Comparison of ENCODE assay signal across 1 cellular context in the genomic region with DNA sequence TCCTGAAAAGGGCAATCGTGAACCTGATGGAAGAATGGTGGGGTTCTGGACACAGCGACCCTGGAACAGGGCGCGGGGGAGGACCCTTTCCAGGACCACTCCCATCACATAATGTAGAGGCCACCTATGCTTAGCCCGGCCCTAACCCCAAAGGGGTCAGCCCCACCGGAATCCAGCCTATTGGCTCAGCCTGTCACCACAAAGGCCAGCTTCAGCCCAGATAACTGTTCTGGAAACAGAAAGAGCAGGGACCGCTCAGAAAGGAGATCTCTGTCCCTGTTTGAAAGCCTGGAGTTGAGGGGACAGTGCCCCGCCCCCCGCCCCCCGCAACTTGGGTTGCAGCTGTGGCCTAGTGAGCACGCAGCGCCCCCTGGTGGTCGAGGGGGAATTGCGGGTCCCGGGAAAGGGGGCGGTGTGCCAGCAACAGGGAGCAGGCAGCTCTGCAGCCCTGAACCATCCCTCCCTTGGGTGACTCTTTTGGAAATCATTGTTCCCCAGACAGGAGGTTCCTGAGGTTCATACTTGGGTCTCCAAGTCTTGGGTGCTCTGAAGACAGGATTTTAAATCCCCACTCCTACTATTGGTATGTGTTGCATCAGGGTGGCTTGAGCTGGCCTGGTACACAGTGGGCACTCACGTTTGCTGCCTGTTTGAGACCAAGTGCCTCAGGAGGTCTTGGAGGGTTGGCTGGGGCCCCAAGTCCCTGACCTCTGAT.
A peak's percentile ranks its signal among the peaks of the same experiment; 100 is the strongest.
TF ChIP-seq lines count a peak whose summit lies in the region.

No MANE protein-coding gene starts in this region.

TF ChIP-seq in HEK293, 187 proteins besides CTCF, POLR2A, EP300 and RAD21 (continued from another document and continues in another):
- TF ChIP-seq, protein P1, sequence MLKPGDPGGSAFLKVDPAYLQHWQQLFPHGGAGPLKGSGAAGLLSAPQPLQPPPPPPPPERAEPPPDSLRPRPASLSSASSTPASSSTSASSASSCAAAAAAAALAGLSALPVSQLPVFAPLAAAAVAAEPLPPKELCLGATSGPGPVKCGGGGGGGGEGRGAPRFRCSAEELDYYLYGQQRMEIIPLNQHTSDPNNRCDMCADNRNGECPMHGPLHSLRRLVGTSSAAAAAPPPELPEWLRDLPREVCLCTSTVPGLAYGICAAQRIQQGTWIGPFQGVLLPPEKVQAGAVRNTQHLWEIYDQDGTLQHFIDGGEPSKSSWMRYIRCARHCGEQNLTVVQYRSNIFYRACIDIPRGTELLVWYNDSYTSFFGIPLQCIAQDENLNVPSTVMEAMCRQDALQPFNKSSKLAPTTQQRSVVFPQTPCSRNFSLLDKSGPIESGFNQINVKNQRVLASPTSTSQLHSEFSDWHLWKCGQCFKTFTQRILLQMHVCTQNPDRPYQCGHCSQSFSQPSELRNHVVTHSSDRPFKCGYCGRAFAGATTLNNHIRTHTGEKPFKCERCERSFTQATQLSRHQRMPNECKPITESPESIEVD (tag by site-specific recombination; IDR thresholded peaks at IDR 0.05) = no peak
- TF ChIP-seq, protein P2, sequence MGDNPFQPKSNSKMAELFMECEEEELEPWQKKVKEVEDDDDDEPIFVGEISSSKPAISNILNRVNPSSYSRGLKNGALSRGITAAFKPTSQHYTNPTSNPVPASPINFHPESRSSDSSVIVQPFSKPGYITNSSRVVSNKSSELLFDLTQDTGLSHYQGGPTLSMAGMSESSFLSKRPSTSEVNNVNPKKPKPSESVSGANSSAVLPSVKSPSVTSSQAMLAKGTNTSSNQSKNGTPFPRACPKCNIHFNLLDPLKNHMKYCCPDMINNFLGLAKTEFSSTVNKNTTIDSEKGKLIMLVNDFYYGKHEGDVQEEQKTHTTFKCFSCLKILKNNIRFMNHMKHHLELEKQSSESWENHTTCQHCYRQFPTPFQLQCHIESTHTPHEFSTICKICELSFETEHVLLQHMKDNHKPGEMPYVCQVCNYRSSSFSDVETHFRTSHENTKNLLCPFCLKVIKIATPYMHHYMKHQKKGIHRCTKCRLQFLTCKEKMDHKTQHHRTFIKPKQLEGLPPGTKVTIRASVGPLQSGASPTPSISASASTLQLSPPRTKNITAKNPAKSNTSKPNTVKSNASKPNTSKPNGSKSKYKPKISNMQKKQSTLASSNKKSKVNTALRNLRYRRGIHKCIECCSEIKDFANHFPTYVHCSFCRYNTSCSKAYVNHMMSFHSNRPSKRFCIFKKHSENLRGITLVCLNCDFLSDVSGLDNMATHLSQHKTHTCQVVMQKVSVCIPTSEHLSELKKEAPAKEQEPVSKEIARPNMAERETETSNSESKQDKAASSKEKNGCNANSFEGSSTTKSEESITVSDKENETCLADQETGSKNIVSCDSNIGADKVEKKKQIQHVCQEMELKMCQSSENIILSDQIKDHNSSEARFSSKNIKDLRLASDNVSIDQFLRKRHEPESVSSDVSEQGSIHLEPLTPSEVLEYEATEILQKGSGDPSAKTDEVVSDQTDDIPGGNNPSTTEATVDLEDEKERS (tag by site-specific recombination; IDR thresholded peaks at IDR 0.05) = no peak
- TF ChIP-seq ZNF133 (tag by site-specific recombination; IDR thresholded peaks at IDR 0.05) (no peak), SCRT2 (tag by site-specific recombination; IDR thresholded peaks at IDR 0.05) (peak; percentile 80), ZNF354C (tag by site-specific recombination; IDR thresholded peaks at IDR 0.05; ENCODE audit: borderline replicate concordance, low read depth) (no peak), ZNF132 (tag by site-specific recombination; IDR thresholded peaks at IDR 0.05; ENCODE audit: borderline replicate concordance) (no peak), ZNF121 (tag by site-specific recombination; IDR thresholded peaks at IDR 0.05) (no peak), ZBTB1 (tag by site-specific recombination; IDR thresholded peaks at IDR 0.05) (no peak), SP3 (tag by site-specific recombination; IDR thresholded peaks at IDR 0.05) (peak; percentile 47), ZNF404 (tag by site-specific recombination; IDR thresholded peaks at IDR 0.05) (no peak), ZNF521 (tag by site-specific recombination; IDR thresholded peaks at IDR 0.05) (no peak), ZNF221 (tag by site-specific recombination; IDR thresholded peaks at IDR 0.05; ENCODE audit: borderline replicate concordance) (no peak), KLF9 (tag by site-specific recombination; IDR thresholded peaks at IDR 0.05; ENCODE audit: low read depth) (peak; percentile 86), ZNF654 (tag by site-specific recombination; IDR thresholded peaks at IDR 0.05; ENCODE audit: low read depth) (peak; percentile 55), ZFHX2 (tag by site-specific recombination; conservative IDR thresholded peaks at IDR 0.05) (0 out of 2 replicates have a peak, but pooled peaks have one; percentile 35), ZNF670 (tag by site-specific recombination; IDR thresholded peaks at IDR 0.05; ENCODE audit: low read depth) (no peak), ZNF324 (tag by site-specific recombination; IDR thresholded peaks at IDR 0.05) (no peak), ZNF202 (tag by site-specific recombination; IDR thresholded peaks at IDR 0.05; ENCODE audit: borderline replicate concordance) (no peak), ZNF37A (tag by site-specific recombination; IDR thresholded peaks at IDR 0.05) (no peak), ZNF830 (tag by site-specific recombination; IDR thresholded peaks at IDR 0.05; ENCODE audit: low read depth) (no peak), ZNF664 (tag by site-specific recombination; IDR thresholded peaks at IDR 0.05) (no peak), ZNF341 (tag by site-specific recombination; IDR thresholded peaks at IDR 0.05; ENCODE audit: low read depth) (peak; percentile 45; the same call in 1 of the 2 replicates), ZNF473 (tag by site-specific recombination; IDR thresholded peaks at IDR 0.05) (no peak), ZFP69B (tag by site-specific recombination; IDR thresholded peaks at IDR 0.05) (no peak), GLIS1 (tag by site-specific recombination; IDR thresholded peaks at IDR 0.05) (peak; percentile 71), GLIS2 (tag by site-specific recombination; IDR thresholded peaks at IDR 0.05) (peak; percentile 84), SP7 (tag by site-specific recombination; IDR thresholded peaks at IDR 0.05) (0 out of 2 replicates have a peak, but pooled peaks have one; percentile 27), TRIM28 (IDR thresholded peaks at IDR 0.05; ENCODE audit: borderline replicate concordance, low read length) (no peak), ZNF529 (tag by site-specific recombination; IDR thresholded peaks at IDR 0.05; ENCODE audit: insufficient replicate concordance) (no peak)
- TF ChIP-seq, protein P3, sequence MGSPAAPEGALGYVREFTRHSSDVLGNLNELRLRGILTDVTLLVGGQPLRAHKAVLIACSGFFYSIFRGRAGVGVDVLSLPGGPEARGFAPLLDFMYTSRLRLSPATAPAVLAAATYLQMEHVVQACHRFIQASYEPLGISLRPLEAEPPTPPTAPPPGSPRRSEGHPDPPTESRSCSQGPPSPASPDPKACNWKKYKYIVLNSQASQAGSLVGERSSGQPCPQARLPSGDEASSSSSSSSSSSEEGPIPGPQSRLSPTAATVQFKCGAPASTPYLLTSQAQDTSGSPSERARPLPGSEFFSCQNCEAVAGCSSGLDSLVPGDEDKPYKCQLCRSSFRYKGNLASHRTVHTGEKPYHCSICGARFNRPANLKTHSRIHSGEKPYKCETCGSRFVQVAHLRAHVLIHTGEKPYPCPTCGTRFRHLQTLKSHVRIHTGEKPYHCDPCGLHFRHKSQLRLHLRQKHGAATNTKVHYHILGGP (tag by site-specific recombination; IDR thresholded peaks at IDR 0.05) = no peak
- TF ChIP-seq, protein P4, sequence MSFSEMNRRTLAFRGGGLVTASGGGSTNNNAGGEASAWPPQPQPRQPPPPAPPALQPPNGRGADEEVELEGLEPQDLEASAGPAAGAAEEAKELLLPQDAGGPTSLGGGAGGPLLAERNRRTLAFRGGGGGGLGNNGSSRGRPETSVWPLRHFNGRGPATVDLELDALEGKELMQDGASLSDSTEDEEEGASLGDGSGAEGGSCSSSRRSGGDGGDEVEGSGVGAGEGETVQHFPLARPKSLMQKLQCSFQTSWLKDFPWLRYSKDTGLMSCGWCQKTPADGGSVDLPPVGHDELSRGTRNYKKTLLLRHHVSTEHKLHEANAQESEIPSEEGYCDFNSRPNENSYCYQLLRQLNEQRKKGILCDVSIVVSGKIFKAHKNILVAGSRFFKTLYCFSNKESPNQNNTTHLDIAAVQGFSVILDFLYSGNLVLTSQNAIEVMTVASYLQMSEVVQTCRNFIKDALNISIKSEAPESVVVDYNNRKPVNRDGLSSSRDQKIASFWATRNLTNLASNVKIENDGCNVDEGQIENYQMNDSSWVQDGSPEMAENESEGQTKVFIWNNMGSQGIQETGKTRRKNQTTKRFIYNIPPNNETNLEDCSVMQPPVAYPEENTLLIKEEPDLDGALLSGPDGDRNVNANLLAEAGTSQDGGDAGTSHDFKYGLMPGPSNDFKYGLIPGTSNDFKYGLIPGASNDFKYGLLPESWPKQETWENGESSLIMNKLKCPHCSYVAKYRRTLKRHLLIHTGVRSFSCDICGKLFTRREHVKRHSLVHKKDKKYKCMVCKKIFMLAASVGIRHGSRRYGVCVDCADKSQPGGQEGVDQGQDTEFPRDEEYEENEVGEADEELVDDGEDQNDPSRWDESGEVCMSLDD (tag by site-specific recombination; IDR thresholded peaks at IDR 0.05) = peak; percentile 92
- TF ChIP-seq, protein P5, sequence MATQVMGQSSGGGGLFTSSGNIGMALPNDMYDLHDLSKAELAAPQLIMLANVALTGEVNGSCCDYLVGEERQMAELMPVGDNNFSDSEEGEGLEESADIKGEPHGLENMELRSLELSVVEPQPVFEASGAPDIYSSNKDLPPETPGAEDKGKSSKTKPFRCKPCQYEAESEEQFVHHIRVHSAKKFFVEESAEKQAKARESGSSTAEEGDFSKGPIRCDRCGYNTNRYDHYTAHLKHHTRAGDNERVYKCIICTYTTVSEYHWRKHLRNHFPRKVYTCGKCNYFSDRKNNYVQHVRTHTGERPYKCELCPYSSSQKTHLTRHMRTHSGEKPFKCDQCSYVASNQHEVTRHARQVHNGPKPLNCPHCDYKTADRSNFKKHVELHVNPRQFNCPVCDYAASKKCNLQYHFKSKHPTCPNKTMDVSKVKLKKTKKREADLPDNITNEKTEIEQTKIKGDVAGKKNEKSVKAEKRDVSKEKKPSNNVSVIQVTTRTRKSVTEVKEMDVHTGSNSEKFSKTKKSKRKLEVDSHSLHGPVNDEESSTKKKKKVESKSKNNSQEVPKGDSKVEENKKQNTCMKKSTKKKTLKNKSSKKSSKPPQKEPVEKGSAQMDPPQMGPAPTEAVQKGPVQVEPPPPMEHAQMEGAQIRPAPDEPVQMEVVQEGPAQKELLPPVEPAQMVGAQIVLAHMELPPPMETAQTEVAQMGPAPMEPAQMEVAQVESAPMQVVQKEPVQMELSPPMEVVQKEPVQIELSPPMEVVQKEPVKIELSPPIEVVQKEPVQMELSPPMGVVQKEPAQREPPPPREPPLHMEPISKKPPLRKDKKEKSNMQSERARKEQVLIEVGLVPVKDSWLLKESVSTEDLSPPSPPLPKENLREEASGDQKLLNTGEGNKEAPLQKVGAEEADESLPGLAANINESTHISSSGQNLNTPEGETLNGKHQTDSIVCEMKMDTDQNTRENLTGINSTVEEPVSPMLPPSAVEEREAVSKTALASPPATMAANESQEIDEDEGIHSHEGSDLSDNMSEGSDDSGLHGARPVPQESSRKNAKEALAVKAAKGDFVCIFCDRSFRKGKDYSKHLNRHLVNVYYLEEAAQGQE (tag by site-specific recombination; IDR thresholded peaks at IDR 0.05) = no peak
- TF ChIP-seq, protein P6, sequence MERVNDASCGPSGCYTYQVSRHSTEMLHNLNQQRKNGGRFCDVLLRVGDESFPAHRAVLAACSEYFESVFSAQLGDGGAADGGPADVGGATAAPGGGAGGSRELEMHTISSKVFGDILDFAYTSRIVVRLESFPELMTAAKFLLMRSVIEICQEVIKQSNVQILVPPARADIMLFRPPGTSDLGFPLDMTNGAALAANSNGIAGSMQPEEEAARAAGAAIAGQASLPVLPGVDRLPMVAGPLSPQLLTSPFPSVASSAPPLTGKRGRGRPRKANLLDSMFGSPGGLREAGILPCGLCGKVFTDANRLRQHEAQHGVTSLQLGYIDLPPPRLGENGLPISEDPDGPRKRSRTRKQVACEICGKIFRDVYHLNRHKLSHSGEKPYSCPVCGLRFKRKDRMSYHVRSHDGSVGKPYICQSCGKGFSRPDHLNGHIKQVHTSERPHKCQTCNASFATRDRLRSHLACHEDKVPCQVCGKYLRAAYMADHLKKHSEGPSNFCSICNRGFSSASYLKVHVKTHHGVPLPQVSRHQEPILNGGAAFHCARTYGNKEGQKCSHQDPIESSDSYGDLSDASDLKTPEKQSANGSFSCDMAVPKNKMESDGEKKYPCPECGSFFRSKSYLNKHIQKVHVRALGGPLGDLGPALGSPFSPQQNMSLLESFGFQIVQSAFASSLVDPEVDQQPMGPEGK (tag by site-specific recombination; IDR thresholded peaks at IDR 0.05) = peak; percentile 64; the same call in 1 of the 2 replicates
- TF ChIP-seq, protein P7, sequence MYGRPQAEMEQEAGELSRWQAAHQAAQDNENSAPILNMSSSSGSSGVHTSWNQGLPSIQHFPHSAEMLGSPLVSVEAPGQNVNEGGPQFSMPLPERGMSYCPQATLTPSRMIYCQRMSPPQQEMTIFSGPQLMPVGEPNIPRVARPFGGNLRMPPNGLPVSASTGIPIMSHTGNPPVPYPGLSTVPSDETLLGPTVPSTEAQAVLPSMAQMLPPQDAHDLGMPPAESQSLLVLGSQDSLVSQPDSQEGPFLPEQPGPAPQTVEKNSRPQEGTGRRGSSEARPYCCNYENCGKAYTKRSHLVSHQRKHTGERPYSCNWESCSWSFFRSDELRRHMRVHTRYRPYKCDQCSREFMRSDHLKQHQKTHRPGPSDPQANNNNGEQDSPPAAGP (tag by site-specific recombination; IDR thresholded peaks at IDR 0.05) = no peak
- TF ChIP-seq, protein P8, sequence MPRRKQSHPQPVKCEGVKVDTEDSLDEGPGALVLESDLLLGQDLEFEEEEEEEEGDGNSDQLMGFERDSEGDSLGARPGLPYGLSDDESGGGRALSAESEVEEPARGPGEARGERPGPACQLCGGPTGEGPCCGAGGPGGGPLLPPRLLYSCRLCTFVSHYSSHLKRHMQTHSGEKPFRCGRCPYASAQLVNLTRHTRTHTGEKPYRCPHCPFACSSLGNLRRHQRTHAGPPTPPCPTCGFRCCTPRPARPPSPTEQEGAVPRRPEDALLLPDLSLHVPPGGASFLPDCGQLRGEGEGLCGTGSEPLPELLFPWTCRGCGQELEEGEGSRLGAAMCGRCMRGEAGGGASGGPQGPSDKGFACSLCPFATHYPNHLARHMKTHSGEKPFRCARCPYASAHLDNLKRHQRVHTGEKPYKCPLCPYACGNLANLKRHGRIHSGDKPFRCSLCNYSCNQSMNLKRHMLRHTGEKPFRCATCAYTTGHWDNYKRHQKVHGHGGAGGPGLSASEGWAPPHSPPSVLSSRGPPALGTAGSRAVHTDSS (tag by site-specific recombination; IDR thresholded peaks at IDR 0.05) = no peak
- TF ChIP-seq, protein P9, sequence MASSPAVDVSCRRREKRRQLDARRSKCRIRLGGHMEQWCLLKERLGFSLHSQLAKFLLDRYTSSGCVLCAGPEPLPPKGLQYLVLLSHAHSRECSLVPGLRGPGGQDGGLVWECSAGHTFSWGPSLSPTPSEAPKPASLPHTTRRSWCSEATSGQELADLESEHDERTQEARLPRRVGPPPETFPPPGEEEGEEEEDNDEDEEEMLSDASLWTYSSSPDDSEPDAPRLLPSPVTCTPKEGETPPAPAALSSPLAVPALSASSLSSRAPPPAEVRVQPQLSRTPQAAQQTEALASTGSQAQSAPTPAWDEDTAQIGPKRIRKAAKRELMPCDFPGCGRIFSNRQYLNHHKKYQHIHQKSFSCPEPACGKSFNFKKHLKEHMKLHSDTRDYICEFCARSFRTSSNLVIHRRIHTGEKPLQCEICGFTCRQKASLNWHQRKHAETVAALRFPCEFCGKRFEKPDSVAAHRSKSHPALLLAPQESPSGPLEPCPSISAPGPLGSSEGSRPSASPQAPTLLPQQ (tag by site-specific recombination; IDR thresholded peaks at IDR 0.05) = no peak
